In the genomic region with DNA sequence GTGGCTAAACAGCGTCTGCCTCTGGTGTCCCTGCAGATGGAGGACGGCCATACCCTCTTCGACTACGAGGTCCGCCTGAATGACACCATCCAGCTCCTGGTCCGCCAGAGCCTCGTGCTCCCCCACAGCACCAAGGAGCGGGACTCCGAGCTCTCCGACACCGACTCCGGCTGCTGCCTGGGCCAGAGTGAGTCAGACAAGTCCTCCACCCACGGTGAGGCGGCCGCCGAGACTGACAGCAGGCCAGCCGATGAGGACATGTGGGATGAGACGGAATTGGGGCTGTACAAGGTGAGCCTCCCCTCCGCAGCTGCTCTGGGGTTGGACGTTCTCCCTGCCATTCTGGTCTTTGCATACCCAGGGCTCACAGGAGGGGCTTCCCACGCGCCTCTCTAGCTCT, we compare ENCODE assay signal across 2 cellular contexts.
A peak's percentile ranks its signal among the peaks of the same experiment; 100 is the strongest.
TF ChIP-seq lines count a peak whose summit lies in the region.

No MANE protein-coding gene starts in this region.

TF ChIP-seq in HEK293, 187 proteins besides CTCF, POLR2A, EP300 and RAD21:
- TF ChIP-seq GLIS1 (tag by site-specific recombination; IDR thresholded peaks at IDR 0.05), result no peak
- no peak for TF ChIP-seq KLF7 (tag by site-specific recombination; IDR thresholded peaks at IDR 0.05; ENCODE audit: borderline replicate concordance)
- TF ChIP-seq, protein P1, sequence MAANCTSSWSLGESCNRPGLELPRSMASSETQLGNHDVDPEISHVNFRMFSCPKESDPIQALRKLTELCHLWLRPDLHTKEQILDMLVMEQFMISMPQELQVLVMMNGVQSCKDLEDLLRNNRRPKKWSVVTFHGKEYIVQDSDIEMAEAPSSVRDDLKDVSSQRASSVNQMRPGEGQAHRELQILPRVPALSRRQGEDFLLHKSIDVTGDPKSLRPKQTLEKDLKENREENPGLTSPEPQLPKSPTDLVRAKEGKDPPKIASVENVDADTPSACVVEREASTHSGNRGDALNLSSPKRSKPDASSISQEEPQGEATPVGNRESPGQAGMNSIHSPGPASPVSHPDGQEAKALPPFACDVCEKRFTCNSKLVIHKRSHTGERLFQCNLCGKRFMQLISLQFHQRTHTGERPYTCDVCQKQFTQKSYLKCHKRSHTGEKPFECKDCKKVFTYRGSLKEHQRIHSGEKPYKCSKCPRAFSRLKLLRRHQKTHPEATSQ (tag by site-specific recombination; IDR thresholded peaks at IDR 0.05), result no peak
- peak; percentile 61 for TF ChIP-seq EGR2 (tag by site-specific recombination; IDR thresholded peaks at IDR 0.05; ENCODE audit: low read depth)
- TF ChIP-seq, protein P2, sequence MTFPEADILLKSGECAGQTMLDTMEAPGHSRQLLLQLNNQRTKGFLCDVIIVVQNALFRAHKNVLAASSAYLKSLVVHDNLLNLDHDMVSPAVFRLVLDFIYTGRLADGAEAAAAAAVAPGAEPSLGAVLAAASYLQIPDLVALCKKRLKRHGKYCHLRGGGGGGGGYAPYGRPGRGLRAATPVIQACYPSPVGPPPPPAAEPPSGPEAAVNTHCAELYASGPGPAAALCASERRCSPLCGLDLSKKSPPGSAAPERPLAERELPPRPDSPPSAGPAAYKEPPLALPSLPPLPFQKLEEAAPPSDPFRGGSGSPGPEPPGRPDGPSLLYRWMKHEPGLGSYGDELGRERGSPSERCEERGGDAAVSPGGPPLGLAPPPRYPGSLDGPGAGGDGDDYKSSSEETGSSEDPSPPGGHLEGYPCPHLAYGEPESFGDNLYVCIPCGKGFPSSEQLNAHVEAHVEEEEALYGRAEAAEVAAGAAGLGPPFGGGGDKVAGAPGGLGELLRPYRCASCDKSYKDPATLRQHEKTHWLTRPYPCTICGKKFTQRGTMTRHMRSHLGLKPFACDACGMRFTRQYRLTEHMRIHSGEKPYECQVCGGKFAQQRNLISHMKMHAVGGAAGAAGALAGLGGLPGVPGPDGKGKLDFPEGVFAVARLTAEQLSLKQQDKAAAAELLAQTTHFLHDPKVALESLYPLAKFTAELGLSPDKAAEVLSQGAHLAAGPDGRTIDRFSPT (tag by site-specific recombination; IDR thresholded peaks at IDR 0.05), result 0 out of 2 replicates have a peak, but pooled peaks have one; percentile 40
- TF ChIP-seq ZNF626 (tag by site-specific recombination; IDR thresholded peaks at IDR 0.05), result no peak
- TF ChIP-seq ZNF416 (tag by site-specific recombination; IDR thresholded peaks at IDR 0.05), result no peak
- peak; percentile 86 for TF ChIP-seq ZNF600 (tag by site-specific recombination; IDR thresholded peaks at IDR 0.05)

TF ChIP-seq in K562, 482 proteins besides CTCF, POLR2A, EP300 and RAD21:
- TF ChIP-seq CHD2 (IDR thresholded peaks at IDR 0.05; ENCODE audit: low read depth, low read length) (no peak), PHF21A (IDR thresholded peaks at IDR 0.05; ENCODE audit: borderline replicate concordance, low read depth) (no peak), EGR1 (conservative IDR thresholded peaks at IDR 0.05) (0 out of 2 replicates have a peak, but pooled peaks have one; percentile 15)
- TF ChIP-seq, protein P3, sequence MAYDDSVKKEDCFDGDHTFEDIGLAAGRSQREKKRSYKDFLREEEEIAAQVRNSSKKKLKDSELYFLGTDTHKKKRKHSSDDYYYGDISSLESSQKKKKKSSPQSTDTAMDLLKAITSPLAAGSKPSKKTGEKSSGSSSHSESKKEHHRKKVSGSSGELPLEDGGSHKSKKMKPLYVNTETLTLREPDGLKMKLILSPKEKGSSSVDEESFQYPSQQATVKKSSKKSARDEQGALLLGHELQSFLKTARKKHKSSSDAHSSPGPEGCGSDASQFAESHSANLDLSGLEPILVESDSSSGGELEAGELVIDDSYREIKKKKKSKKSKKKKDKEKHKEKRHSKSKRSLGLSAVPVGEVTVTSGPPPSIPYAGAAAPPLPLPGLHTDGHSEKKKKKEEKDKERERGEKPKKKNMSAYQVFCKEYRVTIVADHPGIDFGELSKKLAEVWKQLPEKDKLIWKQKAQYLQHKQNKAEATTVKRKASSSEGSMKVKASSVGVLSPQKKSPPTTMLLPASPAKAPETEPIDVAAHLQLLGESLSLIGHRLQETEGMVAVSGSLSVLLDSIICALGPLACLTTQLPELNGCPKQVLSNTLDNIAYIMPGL (CRISPR knock-in tag; IDR thresholded peaks at IDR 0.05), result no peak
